Comparison of ENCODE assay signal across 21 cellular contexts in the genomic region with DNA sequence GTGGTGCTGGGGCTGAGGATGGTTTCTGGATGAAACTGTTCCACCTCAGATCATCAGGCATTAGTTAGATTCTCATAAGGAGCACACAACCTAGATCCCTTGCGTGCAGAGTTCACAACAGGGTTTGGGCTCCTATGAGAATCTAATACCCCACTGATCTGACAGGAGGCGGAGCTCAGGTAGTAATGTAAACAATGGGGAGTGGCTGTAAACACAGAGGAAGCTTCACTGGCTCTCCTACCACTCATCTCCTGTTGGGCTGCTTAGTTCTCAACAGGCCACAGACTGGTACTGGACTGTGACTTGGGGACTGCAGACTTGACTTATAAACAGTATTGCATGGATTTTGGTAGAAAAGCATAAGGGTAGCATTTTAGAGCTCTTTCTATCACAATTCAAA.
DNase-seq lines count a peak whose midpoint lies in the region; ATAC-seq and TF ChIP-seq lines count a peak whose summit lies in the region.
"Had no signal": no experiment of that assay in that cellular context is flagged by ENCODE, and none has a peak within 500 bp of the region (broad histone marks: within the 10 kb centered on the region; RNA-seq: fewer than 3 reads in every experiment).

No MANE protein-coding gene starts in this region.

- H2BK5ac ChIP-seq in neuronal stem cell (ENCODE audit: low read length), result no peak overlapping the region

- no peaks in the 10 kb centered on the region for H3K27me3 ChIP-seq in neuronal stem cell (ENCODE audit: control insufficient read depth in 3 of 3, insufficient read depth in 3 of 3, low read depth in 1 of 3, low read length in 3 of 3)
- H3K27me3 ChIP-seq: BE2C had no signal

- DNase-seq in DMS53 (lab: John Stamatoyannopoulos, UW), result peak; percentile 31
- no peak for DNase-seq in DMS53 treated with DMSO at 0.1 percent for 48 hours (lab: John Stamatoyannopoulos, UW; ENCODE audit: unreplicated experiment)
- peak; percentile 93 for DNase-seq in NCI-H82 (lab: John Stamatoyannopoulos, UW)
- DNase-seq in WTC11 (ENCODE audit: low spot score), result no peak
- no peak for DNase-seq in neuronal stem cell (ENCODE audit: low spot score)
- no peak for DNase-seq in activated CD4-positive, alpha-beta T cell treated with anti-CD3 and anti-CD28 coated beads, Interleukin-2, amount 10 ng/mL, durations not matched to agents 24 days and 14 days
- DNase-seq in activated CD8-positive, alpha-beta memory T cell treated with anti-CD3 and anti-CD28 coated beads, Interleukin-2, amount 10 ng/mL, durations not matched to agents 7 days and 5 days, result no peak
- DNase-seq: Calu3; CD8-positive, alpha-beta memory T cell; DMS153; HCEC 1CT; Kasumi-1; NCI-H1092 treated with DMSO at 0.1 percent for 48 hours; NCI-H2029; NCI-H774; Right ventricle myocardium superior; RPMI8226 had no signal

- H3K27me3 Mint-ChIP-seq in WTC11 (ENCODE audit: low read depth), result no peaks in the 10 kb centered on the region
- H3K27me3 Mint-ChIP-seq in activated CD4-positive, alpha-beta T cell treated with anti-CD3 and anti-CD28 coated beads, Interleukin-2, amount 10 ng/mL, durations not matched to agents 24 days and 14 days, result no peaks in the 10 kb centered on the region
- no peaks in the 10 kb centered on the region for H3K27me3 Mint-ChIP-seq in activated CD8-positive, alpha-beta memory T cell treated with anti-CD3 and anti-CD28 coated beads, Interleukin-2, amount 10 ng/mL, durations not matched to agents 7 days and 5 days
- H3K27me3 Mint-ChIP-seq: CD8-positive, alpha-beta memory T cell had no signal

- H3K79me1 ChIP-seq in neuronal stem cell (ENCODE audit: low read depth, low read length), result no peaks in the 10 kb centered on the region

- H3K9me3 Mint-ChIP-seq in WTC11, result peaks cover 26% of the 10 kb centered on the region
- peaks cover 6% of the 10 kb centered on the region for H3K9me3 Mint-ChIP-seq in activated CD4-positive, alpha-beta T cell treated with anti-CD3 and anti-CD28 coated beads, Interleukin-2, amount 10 ng/mL, durations not matched to agents 24 days and 14 days
- H3K9me3 Mint-ChIP-seq in activated CD8-positive, alpha-beta memory T cell treated with anti-CD3 and anti-CD28 coated beads, Interleukin-2, amount 10 ng/mL, durations not matched to agents 7 days and 5 days (ENCODE audit: low read depth), result peaks cover 13% of the 10 kb centered on the region

- H3K4me1 Mint-ChIP-seq in WTC11, result peaks cover 21% of the 10 kb centered on the region
- no peaks in the 10 kb centered on the region for H3K4me1 Mint-ChIP-seq in activated CD4-positive, alpha-beta T cell treated with anti-CD3 and anti-CD28 coated beads, Interleukin-2, amount 10 ng/mL, durations not matched to agents 24 days and 14 days
- H3K4me1 Mint-ChIP-seq in activated CD8-positive, alpha-beta memory T cell treated with anti-CD3 and anti-CD28 coated beads, Interleukin-2, amount 10 ng/mL, durations not matched to agents 7 days and 5 days, result no peaks in the 10 kb centered on the region
- H3K4me1 Mint-ChIP-seq: CD14-positive monocyte; CD8-positive, alpha-beta memory T cell had no signal

- H3K4me1 ChIP-seq in neuronal stem cell (ENCODE audit: control insufficient read depth in 2 of 2, insufficient read depth in 1 of 2, low read depth in 1 of 2, low read length in 2 of 2), result no peaks in the 10 kb centered on the region

- no peak overlapping the region for H3K27ac Mint-ChIP-seq in WTC11
- H3K27ac Mint-ChIP-seq in activated CD4-positive, alpha-beta T cell treated with anti-CD3 and anti-CD28 coated beads, Interleukin-2, amount 10 ng/mL, durations not matched to agents 24 days and 14 days, result no peak overlapping the region
- no peak overlapping the region for H3K27ac Mint-ChIP-seq in activated CD8-positive, alpha-beta memory T cell treated with anti-CD3 and anti-CD28 coated beads, Interleukin-2, amount 10 ng/mL, durations not matched to agents 7 days and 5 days
- H3K27ac Mint-ChIP-seq: CD14-positive monocyte; CD8-positive, alpha-beta memory T cell had no signal

- H4K8ac ChIP-seq in neuronal stem cell (ENCODE audit: low read depth, low read length), result no peak overlapping the region

- POLR2A ChIA-PET in WTC11 (lab: Charles Lee), result no interaction called here

- no peak for TF ChIP-seq CTCF in WTC11 (IDR thresholded peaks at IDR 0.05)

- no peak overlapping the region for H2BK120ac ChIP-seq in neuronal stem cell (ENCODE audit: low read depth, low read length)

- no peak overlapping the region for H3K4ac ChIP-seq in neuronal stem cell (ENCODE audit: low read length)

- no peak overlapping the region for H3K4me3 ChIP-seq in neuronal stem cell (ENCODE audit: low read length in 2 of 2)
- H3K4me3 ChIP-seq: K562 had no signal

- peak; percentile 96 for ATAC-seq in WTC11
- ATAC-seq in activated CD8-positive, alpha-beta memory T cell treated with anti-CD3 and anti-CD28 coated beads, Interleukin-2, amount 10 ng/mL, durations not matched to agents 7 days and 5 days, result no peak
- ATAC-seq: K562 had no signal

- H3K4me2 ChIP-seq in neuronal stem cell (ENCODE audit: insufficient read depth, low read length, poor library complexity, severe bottlenecking), result no peak overlapping the region

- no peak overlapping the region for H2AK5ac ChIP-seq in neuronal stem cell (ENCODE audit: low read depth, low read length)

- H3K9ac ChIP-seq in neuronal stem cell (ENCODE audit: low read depth, low read length, poor library complexity), result no peak overlapping the region

- H2BK15ac ChIP-seq in neuronal stem cell (ENCODE audit: low read length), result no peak overlapping the region

- no peak overlapping the region for H3K14ac ChIP-seq in neuronal stem cell (ENCODE audit: low read length)

- H2BK12ac ChIP-seq in neuronal stem cell (ENCODE audit: low read length), result no peak overlapping the region

- no peak overlapping the region for H4K91ac ChIP-seq in neuronal stem cell (ENCODE audit: low read depth, low read length, poor library complexity)

- H3K4me3 Mint-ChIP-seq in WTC11, result no peak overlapping the region
- H3K4me3 Mint-ChIP-seq in activated CD4-positive, alpha-beta T cell treated with anti-CD3 and anti-CD28 coated beads, Interleukin-2, amount 10 ng/mL, durations not matched to agents 24 days and 14 days, result no peak overlapping the region
- H3K4me3 Mint-ChIP-seq in activated CD8-positive, alpha-beta memory T cell treated with anti-CD3 and anti-CD28 coated beads, Interleukin-2, amount 10 ng/mL, durations not matched to agents 7 days and 5 days, result no peak overlapping the region
- H3K4me3 Mint-ChIP-seq: CD14-positive monocyte; CD8-positive, alpha-beta memory T cell had no signal

- intact Hi-C loops in activated CD4-positive, alpha-beta T cell treated with anti-CD3 and anti-CD28 coated beads, Interleukin-2, amount 10 ng/mL, durations not matched to agents 24 days and 14 days (cut with micrococcal nuclease), result no loop called here

- no peak overlapping the region for H3K23ac ChIP-seq in neuronal stem cell (ENCODE audit: low read depth, low read length, poor library complexity)

- H3K27ac ChIP-seq in neuronal stem cell (replicated peaks; ENCODE audit: low read length), result no peak overlapping the region
- H3K27ac ChIP-seq: 22Rv1 had no signal

- no peaks in the 10 kb centered on the region for H3K36me3 ChIP-seq in neuronal stem cell (replicated peaks in 1 of 2; ENCODE audit: control insufficient read depth in 2 of 2, insufficient read depth in 2 of 2, low read length in 2 of 2)
- H3K36me3 ChIP-seq: BE2C had no signal

- peaks cover 4% of the 10 kb centered on the region for H3K36me3 Mint-ChIP-seq in WTC11
- no peaks in the 10 kb centered on the region for H3K36me3 Mint-ChIP-seq in activated CD4-positive, alpha-beta T cell treated with anti-CD3 and anti-CD28 coated beads, Interleukin-2, amount 10 ng/mL, durations not matched to agents 24 days and 14 days (ENCODE audit: low read depth)
- no peaks in the 10 kb centered on the region for H3K36me3 Mint-ChIP-seq in activated CD8-positive, alpha-beta memory T cell treated with anti-CD3 and anti-CD28 coated beads, Interleukin-2, amount 10 ng/mL, durations not matched to agents 7 days and 5 days
- H3K36me3 Mint-ChIP-seq: CD14-positive monocyte; CD8-positive, alpha-beta memory T cell had no signal

- CTCF ChIA-PET in WTC11 (lab: Charles Lee), result no interaction called here
- CTCF ChIA-PET in activated CD8-positive, alpha-beta memory T cell treated with anti-CD3 and anti-CD28 coated beads, Interleukin-2, amount 10 ng/mL, durations not matched to agents 7 days and 5 days (lab: Charles Lee), result no interaction called here

- H2AFZ ChIP-seq in neuronal stem cell (ENCODE audit: low read length), result peak overlapping the region; percentile 0

- WGBS in neuronal stem cell (ENCODE audit: extremely low coverage in 2 of 2, insufficient read length in 2 of 2, insufficient replicate concordance in 1 of 2), 2 donors, result no CpG with 5 or more reads among the region's 2 CpGs

- no peaks in the 10 kb centered on the region for H3K9me3 ChIP-seq in neuronal stem cell (replicated peaks in 1 of 2; ENCODE audit: control insufficient read depth in 2 of 2, insufficient read depth in 1 of 2, low read depth in 1 of 2, low read length in 2 of 2)
- H3K9me3 ChIP-seq: BE2C had no signal

- H3K18ac ChIP-seq in neuronal stem cell (ENCODE audit: low read length), result no peak overlapping the region

TF ChIP-seq in WTC11, 78 proteins besides CTCF, POLR2A, EP300 and RAD21 (continues in another document):
- TF ChIP-seq HMGA2 (CRISPR knock-in tag; IDR thresholded peaks at IDR 0.05) (no peak), ZNF263 (CRISPR knock-in tag; IDR thresholded peaks at IDR 0.05; ENCODE audit: low read depth) (no peak), IRF2 (CRISPR knock-in tag; IDR thresholded peaks at IDR 0.05; ENCODE audit: borderline replicate concordance, low read depth) (no peak), ZNF317 (CRISPR knock-in tag; IDR thresholded peaks at IDR 0.05; ENCODE audit: borderline replicate concordance, low read depth) (no peak), ZNF219 (CRISPR knock-in tag; IDR thresholded peaks at IDR 0.05; ENCODE audit: borderline replicate concordance) (no peak)
- TF ChIP-seq, protein P1, sequence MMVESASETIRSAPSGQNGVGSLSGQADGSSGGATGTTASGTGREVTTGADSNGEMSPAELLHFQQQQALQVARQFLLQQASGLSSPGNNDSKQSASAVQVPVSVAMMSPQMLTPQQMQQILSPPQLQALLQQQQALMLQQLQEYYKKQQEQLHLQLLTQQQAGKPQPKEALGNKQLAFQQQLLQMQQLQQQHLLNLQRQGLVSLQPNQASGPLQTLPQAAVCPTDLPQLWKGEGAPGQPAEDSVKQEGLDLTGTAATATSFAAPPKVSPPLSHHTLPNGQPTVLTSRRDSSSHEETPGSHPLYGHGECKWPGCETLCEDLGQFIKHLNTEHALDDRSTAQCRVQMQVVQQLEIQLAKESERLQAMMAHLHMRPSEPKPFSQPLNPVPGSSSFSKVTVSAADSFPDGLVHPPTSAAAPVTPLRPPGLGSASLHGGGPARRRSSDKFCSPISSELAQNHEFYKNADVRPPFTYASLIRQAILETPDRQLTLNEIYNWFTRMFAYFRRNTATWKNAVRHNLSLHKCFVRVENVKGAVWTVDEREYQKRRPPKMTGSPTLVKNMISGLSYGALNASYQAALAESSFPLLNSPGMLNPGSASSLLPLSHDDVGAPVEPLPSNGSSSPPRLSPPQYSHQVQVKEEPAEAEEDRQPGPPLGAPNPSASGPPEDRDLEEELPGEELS (CRISPR knock-in tag; IDR thresholded peaks at IDR 0.05), result peak; percentile 88

Comparison
In these comparisons a context has a peak if more than half of its experiments do, and no peak if none do; other contexts are left out.
1. DNase-seq: peak in DMS53 (single experiment) and NCI-H82 (single experiment); none in DMS53 treated with DMSO at 0.1 percent for 48 hours (single experiment), WTC11 (single experiment), neuronal stem cell (single experiment), activated CD4-positive, alpha-beta T cell treated with anti-CD3 and anti-CD28 coated beads, Interleukin-2, amount 10 ng/mL, durations not matched to agents 24 days and 14 days (single experiment) and activated CD8-positive, alpha-beta memory T cell treated with anti-CD3 and anti-CD28 coated beads, Interleukin-2, amount 10 ng/mL, durations not matched to agents 7 days and 5 days (single experiment).